Comparison of ENCODE assay signal across 9 cellular contexts in the genomic region with DNA sequence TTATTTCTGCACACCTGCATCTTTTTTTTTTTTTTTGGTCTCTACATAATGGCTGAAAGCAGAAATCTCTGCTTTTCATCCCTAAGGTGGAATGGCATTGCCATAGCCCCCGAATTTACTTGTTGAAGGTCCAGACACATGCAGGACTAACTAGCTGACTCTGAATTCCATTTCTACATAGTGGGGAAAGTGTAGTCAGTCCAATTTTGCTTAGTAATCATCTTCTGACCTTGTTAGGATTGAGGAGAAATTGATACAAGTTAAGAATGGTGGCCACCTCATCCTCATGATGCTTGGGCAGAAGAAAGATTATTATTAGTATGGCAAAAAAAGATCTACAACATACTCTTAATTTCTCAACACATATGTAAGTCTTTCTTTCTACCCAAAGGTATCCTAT. TPM values are rescaled to one million over a fixed set of nuclear protein-coding genes. Genes with fewer than 3 reads are reported as not detected.
"Had no signal": no experiment of that assay in that cellular context is flagged by ENCODE, and none has a peak within 500 bp of the region (broad histone marks: within the 10 kb centered on the region; RNA-seq: fewer than 3 reads in every experiment).

No MANE protein-coding gene starts in this region.

- DNase-seq: Karpas-422, Kasumi-1, KBM-7, KG1 had no signal

- H3K9ac ChIP-seq: KMS-11 had no signal

- FAIRE-seq: HTR-8/SVneo had no signal

- H3K4me2 ChIP-seq: KMS-11 had no signal

- H3K27ac ChIP-seq: HL-60, KMS-11 had no signal

RNA-seq across cellular contexts. Expression of a gene that starts 16.4 kb away (rescaled TPM):
- total RNA-seq: HT1080 had no signal
- polyA plus RNA-seq: IgD-negative memory B cell had no signal
